28 cellular contexts compared by ENCODE assay signal in the genomic region with DNA sequence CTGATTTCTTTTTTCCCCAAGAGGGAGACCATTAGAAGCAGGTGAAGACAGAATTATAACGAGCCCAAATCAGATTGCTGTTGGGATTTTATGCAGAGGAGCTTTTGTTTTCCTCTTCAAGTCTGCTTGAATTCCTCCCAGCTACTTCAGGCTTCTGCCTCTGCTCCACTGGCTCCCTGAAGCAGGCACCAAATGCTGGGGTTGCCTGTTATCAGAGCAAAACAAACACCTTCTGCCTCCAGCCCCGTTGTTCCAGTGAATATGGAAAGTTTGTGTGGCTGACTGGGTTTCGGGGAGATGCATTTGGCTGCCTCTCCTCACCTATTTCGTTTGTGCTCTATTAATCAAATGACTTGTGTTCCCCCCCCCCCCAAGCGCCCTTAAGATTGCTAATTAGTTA.
"Had no signal": no experiment of that assay in that cellular context is flagged by ENCODE, and none has a peak within 500 bp of the region (broad histone marks: within the 10 kb centered on the region; RNA-seq: fewer than 3 reads in every experiment).

No MANE protein-coding gene starts in this region.

- H3K4me3 ChIP-seq: adrenal gland, body of pancreas, colonic mucosa, esophagus squamous epithelium, gastroesophageal sphincter, heart right ventricle, hepatocyte had no signal

- H3K27me3 ChIP-seq: adrenal gland, body of pancreas, colonic mucosa, gastroesophageal sphincter, hepatocyte had no signal

- H3K4me1 ChIP-seq: adrenal gland, colonic mucosa, gastroesophageal sphincter, heart right ventricle had no signal

- H3K27ac ChIP-seq: adrenal gland, body of pancreas, colonic mucosa, epithelial cell of prostate, esophagus squamous epithelium, gastroesophageal sphincter, heart right ventricle, hepatocyte had no signal

- H3K36me3 ChIP-seq: adrenal gland, colonic mucosa, esophagus squamous epithelium, gastroesophageal sphincter, heart right ventricle had no signal

- DNase-seq: activated CD4-positive, alpha-beta memory T cell treated with anti-CD3 and anti-CD28 coated beads for 36 hours; activated CD4-positive, alpha-beta T cell treated with anti-CD3 and anti-CD28 coated beads for 36 hours; activated CD4-positive, alpha-beta T cell treated with anti-CD3 and anti-CD28 coated beads, Interleukin-2, amount 10 ng/mL, durations not matched to agents 24 days and 14 days; activated CD4-positive, CD25-positive, alpha-beta regulatory T cell; activated CD4-positive, CD25-positive, alpha-beta regulatory T cell treated with anti-CD3 and anti-CD28 coated beads, Interleukin-2, amount 50 U/mL, for 72 hours; activated CD8-positive, alpha-beta memory T cell treated with anti-CD3 and anti-CD28 coated beads, Interleukin-2, amount 10 ng/mL, durations not matched to agents 7 days and 5 days; activated CD8-positive, alpha-beta memory T cell treated with anti-CD3 and anti-CD28 coated beads, Interleukin-2, amount 50 U/mL, for 4 hours; activated CD8-positive, alpha-beta T cell treated with anti-CD3 and anti-CD28 coated beads, Interleukin-2, amount 10 ng/mL, durations not matched to agents 7 days and 5 days; activated effector memory CD4-positive, alpha-beta T cell treated with anti-CD3 and anti-CD28 coated beads, Interleukin-2, amount 50 U/mL, for 16 hours; activated naive CD4-positive, alpha-beta T cell treated with anti-CD3 and anti-CD28 coated beads for 36 hours; activated naive CD8-positive, alpha-beta T cell treated with anti-CD3 and anti-CD28 coated beads for 36 hours; activated naive CD8-positive, alpha-beta T cell treated with anti-CD3 and anti-CD28 coated beads, Interleukin-2, amount 50 U/mL, for 24 hours; activated T-cell treated with anti-CD3 and anti-CD28 coated beads, Interleukin-2, amount 50 U/mL, for 1 hour; activated T-cell treated with anti-CD3 and anti-CD28 coated beads, Interleukin-2, amount 50 U/mL, for 48 hours; adrenal gland; amygdala; aorta; caudate nucleus; cerebellar nuclear complex; colonic mucosa; effector CD8-positive, alpha-beta T cell; esophagus squamous epithelium; foreskin melanocyte; heart right ventricle had no signal

- H3K9me3 ChIP-seq: adrenal gland, body of pancreas, colonic mucosa, esophagus squamous epithelium, gastroesophageal sphincter, heart right ventricle had no signal
